10 cellular contexts compared by ENCODE assay signal in genomic region chr10:102505462-102506115, GRCh38. TPM values are rescaled to one million over a fixed set of nuclear protein-coding genes. Genes with fewer than 3 reads are reported as not detected.
DNase-seq lines count a peak whose midpoint lies in the region; ATAC-seq and TF ChIP-seq lines count a peak whose summit lies in the region.
"Had no signal": no experiment of that assay in that cellular context is flagged by ENCODE, and none has a peak within 500 bp of the region (broad histone marks: within the 10 kb centered on the region; RNA-seq: fewer than 3 reads in every experiment).

No MANE protein-coding gene starts in this region.

- 83 to 92% (median 91%) methylated on average over 10 of the region's 10 CpGs for WGBS in spleen, 5 donors

- H3K9me3 ChIP-seq in spleen, result no peaks in the 10 kb centered on the region

- TF ChIP-seq POLR2A in spleen (IDR thresholded peaks at IDR 0.05), result no peak

- peak overlapping the region in 5 of 8 donors; percentile 74 to 97 (median 96) for H3K27ac ChIP-seq in spleen
- H3K27ac ChIP-seq: 22Rv1 had no signal

- H3K27ac Mint-ChIP-seq in WTC11 (no peak overlapping the region), immature natural killer cell (peak overlapping the region in 1 of 6 donors; percentile 2)

- intact Hi-C loops in spleen (cut with DNase I; ENCODE audit: low total_unique reads), result no loop called here

- peaks cover 26 to 83% (median 55%) of the 10 kb centered on the region in 6 donors for H3K4me1 ChIP-seq in spleen

- H3K36me3 ChIP-seq in spleen, result peaks cover 0 to 44% (median 13%) of the 10 kb centered on the region in 6 donors

- H3K4me3 Mint-ChIP-seq in WTC11 (peak overlapping the region; percentile 95), immature natural killer cell (peak overlapping the region in 4 of 5 donors; percentile 24 to 51 (median 36))

- H3K4me1 Mint-ChIP-seq in WTC11, result peaks cover 8% of the 10 kb centered on the region; the same call in 1 of the 2 replicates
- H3K4me1 Mint-ChIP-seq in immature natural killer cell, result peaks cover 15 to 16% of the 10 kb centered on the region in 2 donors

- peak overlapping the region in 5 of 8 donors; percentile 76 to 98 (median 93) for H3K4me3 ChIP-seq in spleen

- H3K27me3 ChIP-seq in spleen (replicated peaks in 1 of 7), result no peaks in the 10 kb centered on the region

- POLR2A ChIA-PET in WTC11 (lab: Charles Lee), result interaction anchor here (1.5 to 1.7 kb wide), 2 partner anchors 78 to 208 kb away, joined by 4 to 7 read pairs; partner anchors contain the start of gene ARL3

- TF ChIP-seq CTCF in WTC11 (IDR thresholded peaks at IDR 0.05) (no peak), spleen (IDR thresholded peaks at IDR 0.05 in 8 of 11, conservative IDR thresholded peaks at IDR 0.05 in 3 of 11) (no peak)

- DNase-seq in NCI-H2107 treated with DMSO at 0.1 percent for 48 hours (lab: John Stamatoyannopoulos, UW; ENCODE audit: unreplicated experiment) (peak; percentile 9), NCI-H2107 (lab: John Stamatoyannopoulos, UW) (no peak), WTC11 (ENCODE audit: low spot score) (no peak), immature natural killer cell (no peak), spleen (peak; percentile 80), G401 (ENCODE audit: low spot score) (no peak), NCI-H748 (lab: John Stamatoyannopoulos, UW; ENCODE audit: unreplicated experiment) (no peak), NCI-H526 (lab: John Stamatoyannopoulos, UW) (no peak)
- DNase-seq: activated CD8-positive, alpha-beta memory T cell treated with anti-CD3 and anti-CD28 coated beads, Interleukin-2, amount 50 U/mL, for 48 hours had no signal

- H3K27me3 Mint-ChIP-seq in WTC11 (ENCODE audit: low read depth) (peaks cover 12% of the 10 kb centered on the region), immature natural killer cell (ENCODE audit: low read depth in 3 of 3) (peaks cover 0 to 5% (median 0%) of the 10 kb centered on the region in 3 donors)

- in situ Hi-C loops in G401 (cut with HindIII; ENCODE audit: low sequenced_read_pairs), result loop anchor here (5.0 to 10.0 kb wide), 2 partner anchors 72 to 99 kb away; no protein-coding TSS in a partner anchor

- H3K9me3 Mint-ChIP-seq in WTC11, result no peaks in the 10 kb centered on the region
- no peaks in the 10 kb centered on the region for H3K9me3 Mint-ChIP-seq in immature natural killer cell

- CTCF ChIA-PET in WTC11 (lab: Charles Lee), result interaction anchor here (1.6 to 3.6 kb wide), 8 partner anchors 77 to 172 kb away, joined by 4 to 163 read pairs (median 10); partner anchors contain the start of gene FBXL15

- H3K36me3 Mint-ChIP-seq in WTC11 (peaks cover 13% of the 10 kb centered on the region; the same call in 1 of the 2 replicates), immature natural killer cell (peaks cover 0 to 7% (median 0%) of the 10 kb centered on the region in 3 donors)

- ATAC-seq in WTC11, result no peak

TF ChIP-seq in WTC11, 78 proteins besides CTCF, POLR2A, EP300 and RAD21:
- TF ChIP-seq NFE2L1 (CRISPR knock-in tag; IDR thresholded peaks at IDR 0.05) (no peak), HMGA2 (CRISPR knock-in tag; IDR thresholded peaks at IDR 0.05) (no peak), ZNF281 (CRISPR knock-in tag; IDR thresholded peaks at IDR 0.05) (no peak), FOXP1 (CRISPR knock-in tag; IDR thresholded peaks at IDR 0.05; ENCODE audit: borderline replicate concordance) (no peak), HMGXB4 (CRISPR knock-in tag; IDR thresholded peaks at IDR 0.05) (no peak), RORB (CRISPR knock-in tag; IDR thresholded peaks at IDR 0.05) (no peak), ERG (CRISPR knock-in tag; IDR thresholded peaks at IDR 0.05) (no peak), NFYB (CRISPR knock-in tag; conservative IDR thresholded peaks at IDR 0.05; ENCODE audit: low read depth) (no peak), GTF2I (CRISPR knock-in tag; conservative IDR thresholded peaks at IDR 0.05) (no peak), TP53 (CRISPR knock-in tag; IDR thresholded peaks at IDR 0.05) (no peak)

RNA-seq across cellular contexts. Expression of gene SUFU, which starts 1.8 kb away (rescaled TPM):
- total RNA-seq in WTC11 (2021) (11.6 to 13.1 TPM (median 12.8 TPM) in 3 replicates), spleen (10 to 100 TPM; 11.4 to 21.9 (median 15.1) TPM)
- polyA plus RNA-seq in immature natural killer cell (1 to 10 TPM; 1.3 to 6.7 (median 2.1) TPM), spleen (1 to 10 TPM; 2.0 to 6.3 (median 2.8) TPM)
- total RNA-seq in G401 (2014; rRNA removed; shearing (Covaris generic)), result 1.7 and 2.4 TPM in 2 replicates

RNA-seq across cellular contexts. Expression of gene ACTR1A, which starts 3.1 kb away (rescaled TPM):
- total RNA-seq in WTC11 (2021) (93.3 to 94.6 TPM (median 93.6 TPM) in 3 replicates), spleen (10 to 100 TPM; 64.0 to 90.8 (median 76.7) TPM)
- polyA plus RNA-seq in immature natural killer cell (100 to 1,000 TPM in 2 of 3 donors, 10 to 100 TPM in 1; 91.6 to 125 (median 115) TPM), spleen (10 to 100 TPM; 25.5 to 54.3 (median 34.7) TPM)
- 116 and 185 TPM in 2 replicates for total RNA-seq in G401 (2014; rRNA removed; shearing (Covaris generic))

RNA-seq across cellular contexts. Expression of gene C10orf95, which starts 54.2 kb away (rescaled TPM):
- total RNA-seq in WTC11 (2021) (0.57 to 0.96 TPM (median 0.87 TPM) in 3 replicates), spleen (under 1 TPM in 4 of 7 donors, not detected in 3; 0.33 to 0.77 (median 0.47) TPM)
- polyA plus RNA-seq in immature natural killer cell (under 1 TPM; 0.32 to 0.67 (median 0.59) TPM), spleen (under 1 TPM; 0.06 to 0.33 (median 0.18) TPM)
- 1.8 TPM in 1 of 2 replicates, not detected in the other for total RNA-seq in G401 (2014; rRNA removed; shearing (Covaris generic))

Comparison
In these comparisons a context has a peak if more than half of its experiments do, and no peak if none do; other contexts are left out.
1. DNase-seq: peak in NCI-H2107 treated with DMSO at 0.1 percent for 48 hours (single experiment) and spleen (single experiment); none in NCI-H2107 (single experiment), WTC11 (single experiment), immature natural killer cell (0 of 3), G401 (single experiment), NCI-H748 (single experiment) and NCI-H526 (0 of 2).